ENCODE assay signal across 8 cellular contexts in the genomic region with DNA sequence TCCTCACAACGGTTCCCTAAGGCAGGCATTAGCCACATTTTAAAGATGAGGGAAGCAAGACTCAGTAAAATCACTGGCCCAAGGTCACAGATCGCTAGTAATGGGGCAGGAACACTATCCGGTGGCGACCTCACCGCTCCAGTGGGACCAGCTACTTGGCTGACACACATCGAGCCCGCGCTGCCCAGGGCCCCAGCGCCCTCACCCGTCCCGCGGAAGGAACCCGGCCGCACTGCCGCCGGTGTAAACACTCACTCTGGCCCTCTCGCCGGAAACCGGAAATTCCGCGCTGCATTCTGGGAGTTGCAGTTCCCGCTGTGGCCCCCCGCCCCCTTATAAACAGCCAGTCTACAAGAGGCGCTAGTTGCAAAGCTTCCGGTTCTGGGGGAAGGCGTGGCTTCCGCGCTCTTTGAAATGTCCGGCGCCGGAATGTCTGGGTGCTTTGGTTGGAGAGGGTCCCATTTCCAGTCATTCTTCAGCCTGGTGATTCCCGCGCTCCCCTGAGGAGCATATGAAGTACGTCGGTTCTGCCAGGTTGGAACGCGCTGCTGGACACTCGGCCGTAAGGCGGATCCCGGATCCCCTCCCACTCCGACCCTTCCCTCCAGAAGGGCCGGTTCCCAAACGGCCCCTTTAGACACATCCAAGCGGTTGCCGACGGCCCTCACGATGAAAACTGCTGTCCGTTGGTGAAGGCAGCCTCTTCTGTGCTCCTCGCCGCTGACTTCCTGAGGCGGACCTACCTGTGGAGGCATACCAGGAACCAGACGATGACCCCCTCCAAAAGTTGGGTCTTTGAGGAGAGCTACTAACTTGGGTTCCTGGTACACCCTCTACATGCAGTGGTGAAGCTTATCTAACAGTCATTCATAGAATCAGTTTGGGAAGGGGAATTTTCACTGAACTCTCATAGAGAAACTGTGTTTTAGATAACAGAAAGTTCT. TPM values are rescaled to one million over a fixed set of nuclear protein-coding genes. Genes with fewer than 3 reads are reported as not detected.
A peak's percentile ranks its signal among the peaks of the same experiment; 100 is the strongest.
DNase-seq lines count a peak whose midpoint lies in the region; FAIRE-seq and TF ChIP-seq lines count a peak whose summit lies in the region.

A gene with protein sequence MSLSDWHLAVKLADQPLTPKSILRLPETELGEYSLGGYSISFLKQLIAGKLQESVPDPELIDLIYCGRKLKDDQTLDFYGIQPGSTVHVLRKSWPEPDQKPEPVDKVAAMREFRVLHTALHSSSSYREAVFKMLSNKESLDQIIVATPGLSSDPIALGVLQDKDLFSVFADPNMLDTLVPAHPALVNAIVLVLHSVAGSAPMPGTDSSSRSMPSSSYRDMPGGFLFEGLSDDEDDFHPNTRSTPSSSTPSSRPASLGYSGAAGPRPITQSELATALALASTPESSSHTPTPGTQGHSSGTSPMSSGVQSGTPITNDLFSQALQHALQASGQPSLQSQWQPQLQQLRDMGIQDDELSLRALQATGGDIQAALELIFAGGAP (minus strand): TSS at position 258 of the 944 bp plus-strand sequence. CDS start 2,293 bp downstream, outside the sequence.

- peaks cover 11% of the 10 kb centered on the region for H3K36me3 Mint-ChIP-seq in activated naive CD4-positive, alpha-beta T cell treated with anti-CD3 and anti-CD28 coated beads for 36 hours (ENCODE audit: low read depth)

- DNase-seq in GM04504 (ENCODE audit: low read depth): peak; percentile 90
- DNase-seq in HEK293T (ENCODE audit: extremely low spot score): peak; percentile 95
- DNase-seq in NAMALWA (ENCODE audit: low spot score): peak; percentile 97
- peak; percentile 96 for DNase-seq in SK-N-DZ (ENCODE audit: low spot score)
- peak; percentile 99 for DNase-seq in activated naive CD4-positive, alpha-beta T cell treated with anti-CD3 and anti-CD28 coated beads for 36 hours
- DNase-seq in frontal cortex (ENCODE audit: low spot score in 2 of 2): peak; percentile 84 to 91
- DNase-seq in substantia nigra (lab: John Stamatoyannopoulos, UW): peak; percentile 69 to 98 (median 95)

- no peaks in the 10 kb centered on the region for H3K9me3 ChIP-seq in neutrophil

- peak within 1 kb of the TSS; percentile 80 to 81 for H3K4me3 ChIP-seq in neutrophil (ENCODE audit: low read depth in 1 of 2, low read length in 1 of 2)

- H3K27me3 Mint-ChIP-seq in activated naive CD4-positive, alpha-beta T cell treated with anti-CD3 and anti-CD28 coated beads for 36 hours (ENCODE audit: low read depth): no peaks in the 10 kb centered on the region

- CTCF ChIA-PET in HEK293T (lab: Yijun Ruan, JAX): interaction anchor here (0.9 to 1.7 kb wide), 4 partner anchors 25 to 308 kb away, joined by 3 to 4 read pairs (median 3); no protein-coding TSS in a partner anchor
- CTCF ChIA-PET in activated naive CD4-positive, alpha-beta T cell treated with anti-CD3 and anti-CD28 coated beads for 36 hours (lab: Charles Lee): interaction anchor here (0.5 to 1.8 kb wide), 8 partner anchors 22 to 88 kb away, joined by 3 to 8 read pairs (median 3); no protein-coding TSS in a partner anchor

- no peaks in the 10 kb centered on the region for H3K27me3 ChIP-seq in neutrophil

- POLR2A ChIA-PET in HEK293T (lab: Yijun Ruan, JAX): interaction anchor here (0.6 to 3.9 kb wide), 46 partner anchors 8 to 990 kb away, joined by 3 to 31 read pairs (median 4); a partner anchor contains a TSS

- H3K4me3 Mint-ChIP-seq in activated naive CD4-positive, alpha-beta T cell treated with anti-CD3 and anti-CD28 coated beads for 36 hours: peak within 1 kb of the TSS; percentile 94

- peaks cover 22% of the 10 kb centered on the region for H3K36me3 ChIP-seq in neutrophil

- peak; percentile 62 for TF ChIP-seq CTCF in neutrophil (IDR thresholded peaks at IDR 0.05)

- no peak for FAIRE-seq in frontal cortex (lab: Jason Lieb, UNC)

- peak within 1 kb of the TSS; percentile 89 for H3K27ac ChIP-seq in neutrophil
- H3K27ac ChIP-seq in substantia nigra (ENCODE audit: low read depth, low read length, poor library complexity, severe bottlenecking): peak within 1 kb of the TSS; percentile 86

- H3K27ac Mint-ChIP-seq in activated naive CD4-positive, alpha-beta T cell treated with anti-CD3 and anti-CD28 coated beads for 36 hours: peak within 1 kb of the TSS; percentile 97

- H3K4me1 Mint-ChIP-seq in activated naive CD4-positive, alpha-beta T cell treated with anti-CD3 and anti-CD28 coated beads for 36 hours (ENCODE audit: low read depth): peaks cover 46% of the 10 kb centered on the region

- H3K9me3 Mint-ChIP-seq in activated naive CD4-positive, alpha-beta T cell treated with anti-CD3 and anti-CD28 coated beads for 36 hours: no peaks in the 10 kb centered on the region

- intact Hi-C loops in activated naive CD4-positive, alpha-beta T cell treated with anti-CD3 and anti-CD28 coated beads for 36 hours (cut with micrococcal nuclease): loop anchor here (1.0 to 10.0 kb wide), 12 partner anchors 27 to 1164 kb away; a partner anchor contains a TSS

- H3K4me1 ChIP-seq in neutrophil (ENCODE audit: control insufficient read depth in 1 of 2, insufficient read depth in 1 of 2, low read depth in 1 of 2, low read length in 1 of 2): peaks cover 20 to 30% of the 10 kb centered on the region in 2 experiments

TF ChIP-seq in HEK293T, 16 proteins besides CTCF, POLR2A, EP300 and RAD21:
- 0 out of 2 replicates have a peak, but pooled peaks have one; percentile 15 for TF ChIP-seq HDGF (IDR thresholded peaks at IDR 0.05; ENCODE audit: borderline replicate concordance)
- no peak for TF ChIP-seq CTBP1 (IDR thresholded peaks at IDR 0.05; ENCODE audit: borderline replicate concordance)
- no peak for TF ChIP-seq LEF1 (IDR thresholded peaks at IDR 0.05; ENCODE audit: borderline replicate concordance)
- no peak for TF ChIP-seq ARNT (IDR thresholded peaks at IDR 0.05)
- peak; percentile 97 for TF ChIP-seq FOXK2 (IDR thresholded peaks at IDR 0.05)
- TF ChIP-seq SP1 (IDR thresholded peaks at IDR 0.05): no peak
- peak; percentile 68 for TF ChIP-seq L3MBTL2 (conservative IDR thresholded peaks at IDR 0.05)
- no peak for TF ChIP-seq BHLHE40 (IDR thresholded peaks at IDR 0.05; ENCODE audit: borderline replicate concordance)
- TF ChIP-seq ELF4 (IDR thresholded peaks at IDR 0.05): peak; percentile 96
- TF ChIP-seq FOXM1 (IDR thresholded peaks at IDR 0.05; ENCODE audit: borderline replicate concordance): no peak
- no peak for TF ChIP-seq FOXA1 (IDR thresholded peaks at IDR 0.05)

RNA-seq across cellular contexts. Expression of the gene that starts here (rescaled TPM):
- 181 and 205 TPM in 2 replicates for polyA plus RNA-seq in SK-N-DZ (2014; cell fraction: cytosol; rRNA removed)
- polyA plus RNA-seq in SK-N-DZ (2014; cell fraction: nucleus; rRNA removed): 56.9 and 113 TPM in 2 replicates
- 10 to 100 TPM; 43.0 to 47.0 TPM for total RNA-seq in activated naive CD4-positive, alpha-beta T cell treated with anti-CD3 and anti-CD28 coated beads for 36 hours
- total RNA-seq in frontal cortex: 28.9 TPM

Comparison
In these comparisons a context has a peak if more than half of its experiments do, and no peak if none do; other contexts are left out.
1. Peak in every context shown above with its lines: DNase-seq, H3K4me3 ChIP-seq and H3K27ac ChIP-seq.